Comparison of ENCODE assay signal across 7 cellular contexts in the genomic region with DNA sequence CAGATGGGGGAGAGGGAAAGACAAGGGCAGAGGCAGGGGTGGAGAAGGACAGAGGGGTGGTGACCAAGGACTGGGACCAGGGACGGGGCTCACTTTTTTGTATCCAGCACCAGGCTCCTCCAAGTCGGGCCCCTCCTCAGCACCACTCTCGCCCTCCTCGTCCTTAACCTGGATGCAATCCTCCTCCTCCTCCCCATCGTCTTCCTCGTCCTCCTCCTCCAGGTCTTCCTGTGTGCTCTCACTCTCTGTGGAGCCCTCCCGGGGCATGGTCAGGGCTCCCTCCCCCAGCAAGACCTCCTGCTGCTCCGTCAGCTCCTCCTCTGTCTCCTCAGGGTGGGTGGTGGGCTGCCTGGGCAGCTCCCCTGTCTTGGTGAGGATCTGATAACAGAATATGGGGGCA. TPM values are rescaled to one million over a fixed set of nuclear protein-coding genes. Genes with fewer than 3 reads are reported as not detected.
DNase-seq lines count a peak whose midpoint lies in the region; ATAC-seq and TF ChIP-seq lines count a peak whose summit lies in the region.
"Had no signal": no experiment of that assay in that cellular context is flagged by ENCODE, and none has a peak within 500 bp of the region (broad histone marks: within the 10 kb centered on the region; RNA-seq: fewer than 3 reads in every experiment).

No MANE protein-coding gene starts in this region.

- peak overlapping the region; percentile 81 for H3K9ac ChIP-seq in mesenchymal stem cell (ENCODE audit: low read length)

- peaks cover 2% of the 10 kb centered on the region for H3K4me1 Mint-ChIP-seq in CD8-positive, alpha-beta T cell (ENCODE audit: low read depth)
- H3K4me1 Mint-ChIP-seq in T-helper 17 cell: peaks cover 13% of the 10 kb centered on the region

- H3K4me3 ChIP-seq in CD8-positive, alpha-beta T cell (ENCODE audit: low read depth, low read length): no peak overlapping the region
- peak overlapping the region in 1 of 2 experiments; percentile 46 for H3K4me3 ChIP-seq in mesenchymal stem cell (ENCODE audit: insufficient read depth in 1 of 2, low read depth in 1 of 2, low read length in 2 of 2)

- H2BK120ac ChIP-seq in mesenchymal stem cell (ENCODE audit: low read depth, low read length): no peak overlapping the region

- no peaks in the 10 kb centered on the region for H3K4me1 ChIP-seq in CD8-positive, alpha-beta T cell (ENCODE audit: insufficient read depth, low read length)
- peaks cover 26% of the 10 kb centered on the region for H3K4me1 ChIP-seq in mesenchymal stem cell (ENCODE audit: control insufficient read depth, insufficient read depth, low read depth, low read length)

- CTCF ChIA-PET in CD8-positive, alpha-beta T cell (lab: Charles Lee): interaction anchor here (0.8 to 1.5 kb wide), 3 partner anchors 14 to 143 kb away, joined by 3 read pairs; no protein-coding TSS in a partner anchor

- peak overlapping the region; percentile 27 to 75 for H2BK12ac ChIP-seq in mesenchymal stem cell (ENCODE audit: low read length in 2 of 2)

- peak overlapping the region; percentile 44 to 60 for H3K18ac ChIP-seq in mesenchymal stem cell (ENCODE audit: low read depth in 1 of 2, low read length in 2 of 2)

- peak overlapping the region; percentile 29 for H2AK5ac ChIP-seq in mesenchymal stem cell (ENCODE audit: low read length, severe bottlenecking)

- H3K27ac Mint-ChIP-seq in CD8-positive, alpha-beta T cell: peak overlapping the region; percentile 72
- H3K27ac Mint-ChIP-seq in T-helper 17 cell: peak overlapping the region; percentile 51
- H3K27ac Mint-ChIP-seq: T-helper 1 cell treated with Interleukin-12 subunit alpha and Interleukin-12 subunit beta and Interleukin-4 antibody, amounts not matched to agents 30 μg/mL and 1 μg/mL, for 36 hours had no signal

- H3K79me1 ChIP-seq in mesenchymal stem cell (replicated peaks; ENCODE audit: low read length, poor library complexity, severe bottlenecking): no peaks in the 10 kb centered on the region

- H3K36me3 ChIP-seq in CD8-positive, alpha-beta T cell (ENCODE audit: insufficient read depth, low read length): peaks cover 17% of the 10 kb centered on the region
- H3K36me3 ChIP-seq in mesenchymal stem cell (ENCODE audit: control insufficient read depth in 1 of 2, insufficient read depth in 2 of 2, low read depth in 1 of 2, low read length in 2 of 2): peaks cover 47 to 77% of the 10 kb centered on the region in 2 experiments

- ATAC-seq in CD8-positive, alpha-beta T cell: no peak
- ATAC-seq in T-helper 17 cell (no peak), GM21619 (IDR thresholded peaks at IDR 0.05; ENCODE audit: unreplicated experiment) (no peak), HG03097 (IDR thresholded peaks at IDR 0.05; ENCODE audit: low FRiP score, unreplicated experiment) (no peak)

- no peaks in the 10 kb centered on the region for H3K9me3 ChIP-seq in CD8-positive, alpha-beta T cell (ENCODE audit: low read length)
- H3K9me3 ChIP-seq in T-helper 17 cell (ENCODE audit: control insufficient read depth, low read length, poor library complexity, severe bottlenecking): no peaks in the 10 kb centered on the region
- no peaks in the 10 kb centered on the region for H3K9me3 ChIP-seq in mesenchymal stem cell (ENCODE audit: control insufficient read depth, low read length)

- no peak overlapping the region for H2BK15ac ChIP-seq in mesenchymal stem cell (ENCODE audit: low read depth, poor library complexity, severe bottlenecking)

- H3K36me3 Mint-ChIP-seq in CD8-positive, alpha-beta T cell: peaks cover 64% of the 10 kb centered on the region
- peaks cover 7% of the 10 kb centered on the region for H3K36me3 Mint-ChIP-seq in T-helper 17 cell (ENCODE audit: low read depth)

- H3K27ac ChIP-seq in CD8-positive, alpha-beta T cell (ENCODE audit: low read depth, low read length): no peak overlapping the region
- H3K27ac ChIP-seq in mesenchymal stem cell (ENCODE audit: low read length, poor library complexity, severe bottlenecking): no peak overlapping the region

- peak overlapping the region in 1 of 2 experiments; percentile 85 for H3K14ac ChIP-seq in mesenchymal stem cell (ENCODE audit: low read length in 2 of 2)

- no peak overlapping the region for H4K8ac ChIP-seq in mesenchymal stem cell (ENCODE audit: low read length)

- 10% methylated on average over 6 of the region's 8 CpGs for WGBS in mesenchymal stem cell

- peak overlapping the region in 1 of 2 experiments; percentile 23 for H3K23ac ChIP-seq in mesenchymal stem cell (ENCODE audit: low read length in 2 of 2)

- peak overlapping the region; percentile 79 for H4K91ac ChIP-seq in mesenchymal stem cell (ENCODE audit: low read length)

- H3K27me3 ChIP-seq in CD8-positive, alpha-beta T cell (ENCODE audit: insufficient read depth, low read length): no peaks in the 10 kb centered on the region
- no peaks in the 10 kb centered on the region for H3K27me3 ChIP-seq in mesenchymal stem cell (ENCODE audit: control insufficient read depth in 1 of 2, insufficient read depth in 1 of 2, low read length in 2 of 2)

- H3K27me3 Mint-ChIP-seq in CD8-positive, alpha-beta T cell (ENCODE audit: low read depth): no peaks in the 10 kb centered on the region
- no peaks in the 10 kb centered on the region for H3K27me3 Mint-ChIP-seq in T-helper 17 cell

- POLR2A ChIA-PET in CD8-positive, alpha-beta T cell (lab: Charles Lee): interaction anchor here (0.5 kb wide), 1 partner anchor 37 kb away, joined by 3 read pairs; no protein-coding TSS in a partner anchor

- peak overlapping the region in 1 of 2 experiments; percentile 69 for H3K4ac ChIP-seq in mesenchymal stem cell (ENCODE audit: low read depth in 1 of 2, low read length in 2 of 2)

- intact Hi-C loops in CD8-positive, alpha-beta T cell (cut with DNase I, micrococcal nuclease): loop anchor here in 1 of 2 experiments (2.0 kb wide), 1 partner anchor 17 kb away; the partner anchor contains the start of gene G6PC3

- no peak overlapping the region for H2AFZ ChIP-seq in mesenchymal stem cell (ENCODE audit: low read depth, low read length)

- no peaks in the 10 kb centered on the region for H3K9me3 Mint-ChIP-seq in CD8-positive, alpha-beta T cell
- H3K9me3 Mint-ChIP-seq: T-helper 1 cell treated with Interleukin-12 subunit alpha and Interleukin-12 subunit beta and Interleukin-4 antibody, amounts not matched to agents 30 μg/mL and 1 μg/mL, for 36 hours had no signal

- no peak for DNase-seq in CD8-positive, alpha-beta T cell
- no peak for DNase-seq in T-helper 17 cell
- DNase-seq in mesenchymal stem cell: no peak
- DNase-seq in HT-29 (ENCODE audit: low spot score): no peak

- peak overlapping the region; percentile 3 for H3K4me2 ChIP-seq in mesenchymal stem cell (ENCODE audit: low read length, poor library complexity, severe bottlenecking)

- H2BK5ac ChIP-seq in mesenchymal stem cell (ENCODE audit: low read depth, low read length, poor library complexity, severe bottlenecking): no peak overlapping the region

- H3K4me3 Mint-ChIP-seq in CD8-positive, alpha-beta T cell: no peak overlapping the region
- H3K4me3 Mint-ChIP-seq in T-helper 17 cell: no peak overlapping the region
- H3K4me3 Mint-ChIP-seq: T-helper 1 cell treated with Interleukin-12 subunit alpha and Interleukin-12 subunit beta and Interleukin-4 antibody, amounts not matched to agents 30 μg/mL and 1 μg/mL, for 36 hours had no signal

- no peak for TF ChIP-seq CTCF in CD8-positive, alpha-beta T cell (IDR thresholded peaks at IDR 0.05)

RNA-seq across cellular contexts. Expression of gene G6PC3, which starts 16.8 kb away (rescaled TPM):
- 1 to 10 TPM; 4.8 to 5.9 TPM for total RNA-seq in CD8-positive, alpha-beta T cell
- total RNA-seq in T-helper 17 cell: 10 to 100 TPM; 10.9 to 13.8 TPM
- 158 TPM for polyA plus RNA-seq in mesenchymal stem cell (2013, experiment 1 of 2)
- polyA plus RNA-seq in mesenchymal stem cell (2013, experiment 2 of 2): 165 TPM
- 64.6 and 74.2 TPM in 2 replicates for total RNA-seq in HT-29 (2014; rRNA removed; shearing (Covaris generic))

RNA-seq across cellular contexts. Expression of gene LSM12, which starts 20.8 kb away (rescaled TPM):
- 10 to 100 TPM; 39.8 to 40.5 TPM for total RNA-seq in CD8-positive, alpha-beta T cell
- total RNA-seq in T-helper 17 cell: 10 to 100 TPM; 35.3 to 46.5 TPM
- polyA plus RNA-seq in mesenchymal stem cell (2013, experiment 1 of 2): 74.2 TPM
- polyA plus RNA-seq in mesenchymal stem cell (2013, experiment 2 of 2): 73.4 TPM
- total RNA-seq in HT-29 (2014; rRNA removed; shearing (Covaris generic)): 38.9 and 50.0 TPM in 2 replicates

RNA-seq across cellular contexts. Expression of gene HDAC5, which starts 36.1 kb away (rescaled TPM):
- 10 to 100 TPM; 95.6 to 96.3 TPM for total RNA-seq in CD8-positive, alpha-beta T cell
- total RNA-seq in T-helper 17 cell: 10 to 100 TPM; 83.6 to 96.5 TPM
- 36.0 TPM for polyA plus RNA-seq in mesenchymal stem cell (2013, experiment 1 of 2)
- 34.6 TPM for polyA plus RNA-seq in mesenchymal stem cell (2013, experiment 2 of 2)
- 54.8 and 56.3 TPM in 2 replicates for total RNA-seq in HT-29 (2014; rRNA removed; shearing (Covaris generic))

RNA-seq across cellular contexts. Expression of gene HROB, which starts 54.4 kb away (rescaled TPM):
- total RNA-seq in CD8-positive, alpha-beta T cell: 1 to 10 TPM; 4.0 to 4.9 TPM
- 1 to 10 TPM; 2.6 to 5.7 TPM for total RNA-seq in T-helper 17 cell
- 1.6 TPM for polyA plus RNA-seq in mesenchymal stem cell (2013, experiment 1 of 2)
- 1.6 TPM for polyA plus RNA-seq in mesenchymal stem cell (2013, experiment 2 of 2)
- total RNA-seq in HT-29 (2014; rRNA removed; shearing (Covaris generic)): 5.8 and 7.8 TPM in 2 replicates
